ENCODE assay signal across 1 cellular context in genomic region chr3:48430359-48431101, GRCh38.
A peak's percentile ranks its signal among the peaks of the same experiment; 100 is the strongest.
TF ChIP-seq lines count a peak whose summit lies in the region.

No MANE protein-coding gene starts in this region.

TF ChIP-seq in HepG2, 621 proteins besides CTCF, POLR2A, EP300 and RAD21 (continued from another document and continues in another):
- TF ChIP-seq ZNF687 (CRISPR knock-in tag; IDR thresholded peaks at IDR 0.05): peak; percentile 47; the same call in 1 of the 2 replicates
- TF ChIP-seq, protein P1, sequence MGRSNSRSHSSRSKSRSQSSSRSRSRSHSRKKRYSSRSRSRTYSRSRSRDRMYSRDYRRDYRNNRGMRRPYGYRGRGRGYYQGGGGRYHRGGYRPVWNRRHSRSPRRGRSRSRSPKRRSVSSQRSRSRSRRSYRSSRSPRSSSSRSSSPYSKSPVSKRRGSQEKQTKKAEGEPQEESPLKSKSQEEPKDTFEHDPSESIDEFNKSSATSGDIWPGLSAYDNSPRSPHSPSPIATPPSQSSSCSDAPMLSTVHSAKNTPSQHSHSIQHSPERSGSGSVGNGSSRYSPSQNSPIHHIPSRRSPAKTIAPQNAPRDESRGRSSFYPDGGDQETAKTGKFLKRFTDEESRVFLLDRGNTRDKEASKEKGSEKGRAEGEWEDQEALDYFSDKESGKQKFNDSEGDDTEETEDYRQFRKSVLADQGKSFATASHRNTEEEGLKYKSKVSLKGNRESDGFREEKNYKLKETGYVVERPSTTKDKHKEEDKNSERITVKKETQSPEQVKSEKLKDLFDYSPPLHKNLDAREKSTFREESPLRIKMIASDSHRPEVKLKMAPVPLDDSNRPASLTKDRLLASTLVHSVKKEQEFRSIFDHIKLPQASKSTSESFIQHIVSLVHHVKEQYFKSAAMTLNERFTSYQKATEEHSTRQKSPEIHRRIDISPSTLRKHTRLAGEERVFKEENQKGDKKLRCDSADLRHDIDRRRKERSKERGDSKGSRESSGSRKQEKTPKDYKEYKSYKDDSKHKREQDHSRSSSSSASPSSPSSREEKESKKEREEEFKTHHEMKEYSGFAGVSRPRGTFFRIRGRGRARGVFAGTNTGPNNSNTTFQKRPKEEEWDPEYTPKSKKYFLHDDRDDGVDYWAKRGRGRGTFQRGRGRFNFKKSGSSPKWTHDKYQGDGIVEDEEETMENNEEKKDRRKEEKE (IDR thresholded peaks at IDR 0.05): no peak
- no peak for TF ChIP-seq U2AF1 (optimal IDR thresholded peaks at IDR 0.05; ENCODE audit: low read depth, low read length)
- no peak for TF ChIP-seq ZNF607 (CRISPR knock-in tag; IDR thresholded peaks at IDR 0.05; ENCODE audit: borderline replicate concordance)
- no peak for TF ChIP-seq ZMAT3 (CRISPR knock-in tag; conservative IDR thresholded peaks at IDR 0.05)
- no peak for TF ChIP-seq XBP1 (CRISPR knock-in tag; IDR thresholded peaks at IDR 0.05)
- no peak for TF ChIP-seq TEAD3 (CRISPR knock-in tag; optimal IDR thresholded peaks at IDR 0.05; ENCODE audit: borderline replicate concordance)
- peak; percentile 12; the same call in 1 of the 2 replicates for TF ChIP-seq ZNF605 (CRISPR knock-in tag; IDR thresholded peaks at IDR 0.05)
- no peak for TF ChIP-seq NFATC3 (CRISPR knock-in tag; IDR thresholded peaks at IDR 0.05)
- no peak for TF ChIP-seq SKIL (CRISPR knock-in tag; IDR thresholded peaks at IDR 0.05; ENCODE audit: borderline replicate concordance)
- TF ChIP-seq PHF21A (CRISPR knock-in tag; IDR thresholded peaks at IDR 0.05): peak; percentile 2; the same call in 1 of the 2 replicates
- 0 out of 2 replicates have a peak, but pooled peaks have one; percentile 9 for TF ChIP-seq GFI1 (CRISPR knock-in tag; IDR thresholded peaks at IDR 0.05; ENCODE audit: borderline replicate concordance)
- no peak for TF ChIP-seq ZHX2 (IDR thresholded peaks at IDR 0.05; ENCODE audit: low read depth)
- TF ChIP-seq ZHX2 (CRISPR knock-in tag; IDR thresholded peaks at IDR 0.05; ENCODE audit: borderline replicate concordance): no peak
- TF ChIP-seq SNAPC5 (CRISPR knock-in tag; IDR thresholded peaks at IDR 0.05; ENCODE audit: borderline replicate concordance): no peak
- TF ChIP-seq NCOA5 (CRISPR knock-in tag; IDR thresholded peaks at IDR 0.05): no peak
- TF ChIP-seq RFXAP (CRISPR knock-in tag; IDR thresholded peaks at IDR 0.05; ENCODE audit: borderline replicate concordance): 0 out of 2 replicates have a peak, but pooled peaks have one; percentile 21
- 0 out of 2 replicates have a peak, but pooled peaks have one; percentile 10 for TF ChIP-seq MIER3 (CRISPR knock-in tag; IDR thresholded peaks at IDR 0.05; ENCODE audit: borderline replicate concordance)
- TF ChIP-seq, protein P2, sequence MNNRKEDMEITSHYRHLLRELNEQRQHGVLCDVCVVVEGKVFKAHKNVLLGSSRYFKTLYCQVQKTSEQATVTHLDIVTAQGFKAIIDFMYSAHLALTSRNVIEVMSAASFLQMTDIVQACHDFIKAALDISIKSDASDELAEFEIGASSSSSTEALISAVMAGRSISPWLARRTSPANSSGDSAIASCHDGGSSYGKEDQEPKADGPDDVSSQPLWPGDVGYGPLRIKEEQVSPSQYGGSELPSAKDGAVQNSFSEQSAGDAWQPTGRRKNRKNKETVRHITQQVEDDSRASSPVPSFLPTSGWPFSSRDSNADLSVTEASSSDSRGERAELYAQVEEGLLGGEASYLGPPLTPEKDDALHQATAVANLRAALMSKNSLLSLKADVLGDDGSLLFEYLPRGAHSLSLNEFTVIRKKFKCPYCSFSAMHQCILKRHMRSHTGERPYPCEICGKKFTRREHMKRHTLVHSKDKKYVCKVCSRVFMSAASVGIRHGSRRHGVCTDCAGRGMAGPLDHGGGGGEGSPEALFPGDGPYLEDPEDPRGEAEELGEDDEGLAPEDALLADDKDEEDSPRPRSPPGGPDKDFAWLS (CRISPR knock-in tag; IDR thresholded peaks at IDR 0.05; ENCODE audit: borderline replicate concordance): no peak
- TF ChIP-seq AKAP8 (CRISPR knock-in tag; IDR thresholded peaks at IDR 0.05): peak; percentile 24; the same call in 1 of the 2 replicates
- TF ChIP-seq HDAC2 (CRISPR knock-in tag; IDR thresholded peaks at IDR 0.05): no peak
- TF ChIP-seq ZBTB43 (CRISPR knock-in tag; conservative IDR thresholded peaks at IDR 0.05): 0 out of 2 replicates have a peak, but pooled peaks have one; percentile 5
- no peak; the same call in 1 of the 2 replicates for TF ChIP-seq ZNF747 (CRISPR knock-in tag; IDR thresholded peaks at IDR 0.05; ENCODE audit: borderline replicate concordance)
- TF ChIP-seq EHMT2 (IDR thresholded peaks at IDR 0.05; ENCODE audit: borderline replicate concordance, low read depth, low read length): no peak
- peak; percentile 52; the same call in 1 of the 2 replicates for TF ChIP-seq ZNF770 (CRISPR knock-in tag; IDR thresholded peaks at IDR 0.05)
- no peak for TF ChIP-seq EEA1 (CRISPR knock-in tag; IDR thresholded peaks at IDR 0.05; ENCODE audit: borderline replicate concordance)
